ENCODE assay signal across 9 cellular contexts in the genomic region with DNA sequence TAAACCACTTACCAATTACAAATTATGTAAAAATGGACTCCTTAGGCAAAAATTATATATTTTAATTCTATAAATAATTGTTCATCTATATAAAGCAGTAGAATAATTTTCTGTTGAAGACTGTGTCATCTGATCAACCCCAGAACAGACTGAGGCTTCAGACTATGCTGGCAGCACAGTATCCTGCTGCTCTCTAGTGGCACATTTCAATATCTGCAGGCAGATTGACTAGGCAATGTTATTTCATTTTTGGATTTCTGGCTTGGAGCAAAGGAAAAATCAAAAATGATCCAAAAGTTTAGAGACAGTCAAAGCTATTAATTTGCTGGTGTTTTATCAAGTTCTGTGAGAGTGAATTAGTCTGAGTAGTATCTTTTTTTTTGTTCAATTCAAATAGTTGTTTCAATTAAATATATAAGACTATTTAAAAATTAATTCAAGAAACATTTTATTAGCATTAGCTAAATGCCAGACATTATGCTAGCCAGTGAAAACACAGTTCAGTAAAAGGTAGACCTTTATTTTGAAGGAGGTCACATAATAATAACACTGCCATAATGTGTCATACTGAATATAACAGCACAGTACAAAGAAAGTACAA. TPM values are rescaled to one million over a fixed set of nuclear protein-coding genes. Genes with fewer than 3 reads are reported as not detected.
A peak's percentile ranks its signal among the peaks of the same experiment; 100 is the strongest.
DNase-seq lines count a peak whose midpoint lies in the region; ATAC-seq and TF ChIP-seq lines count a peak whose summit lies in the region.
"Had no signal": no experiment of that assay in that cellular context is flagged by ENCODE, and none has a peak within 500 bp of the region (broad histone marks: within the 10 kb centered on the region; RNA-seq: fewer than 3 reads in every experiment).

No MANE protein-coding gene starts in this region.

- no peak overlapping the region for H3K4me3 ChIP-seq in Jurkat, Clone E6-1 (ENCODE audit: low read length)

- peak; percentile 5 for DNase-seq in activated T-cell treated with anti-CD3 and anti-CD28 coated beads, Interleukin-2, amount 50 U/mL, for 4 hours
- DNase-seq in activated T-cell treated with anti-CD3 and anti-CD28 coated beads, Interleukin-2, amount 50 U/mL, for 1 hour: no peak
- DNase-seq in Jurkat, Clone E6-1 (ENCODE audit: low read depth, low spot score): peak; percentile 28
- DNase-seq in SKM-1 (lab: John Stamatoyannopoulos, UW; ENCODE audit: unreplicated experiment) (peak; percentile 30), epidermal melanocyte (ENCODE audit: insufficient read length, low spot score) (peak; percentile 36), nephron progenitor cell (peak; percentile 15), NCI-H128 (lab: John Stamatoyannopoulos, UW; ENCODE audit: unreplicated experiment) (no peak)

- ATAC-seq in activated T-cell treated with anti-CD3 and anti-CD28 coated beads, Interleukin-2, amount 50 U/mL, for 4 hours: peak in 1 of 2 donors; percentile 58
- ATAC-seq in GM21390 (IDR thresholded peaks at IDR 0.05; ENCODE audit: unreplicated experiment): peak; percentile 86

- H3K9me3 Mint-ChIP-seq in activated T-cell treated with anti-CD3 and anti-CD28 coated beads, Interleukin-2, amount 50 U/mL, for 4 hours: no peaks in the 10 kb centered on the region
- peaks cover 9% of the 10 kb centered on the region for H3K9me3 Mint-ChIP-seq in nephron progenitor cell

- no peaks in the 10 kb centered on the region for H3K27me3 Mint-ChIP-seq in activated T-cell treated with anti-CD3 and anti-CD28 coated beads, Interleukin-2, amount 50 U/mL, for 4 hours (ENCODE audit: low read depth)
- H3K27me3 Mint-ChIP-seq in nephron progenitor cell (ENCODE audit: low read depth, poor library complexity): peaks cover 3% of the 10 kb centered on the region
- H3K27me3 Mint-ChIP-seq: dendritic cell treated with granulocyte-macrophage colony-stimulating factor and Interleukin-4, amounts not matched to agents 40 ng/mL and 50 ng/mL, for 4 days had no signal

- no peak overlapping the region for H3K27ac Mint-ChIP-seq in nephron progenitor cell
- H3K27ac Mint-ChIP-seq: dendritic cell treated with granulocyte-macrophage colony-stimulating factor and Interleukin-4, amounts not matched to agents 40 ng/mL and 50 ng/mL, for 4 days had no signal

- peak; percentile 82 for TF ChIP-seq CTCF in nephron progenitor cell (IDR thresholded peaks at IDR 0.05)

- no peaks in the 10 kb centered on the region for H3K4me1 Mint-ChIP-seq in activated T-cell treated with anti-CD3 and anti-CD28 coated beads, Interleukin-2, amount 50 U/mL, for 4 hours (ENCODE audit: low read depth)
- no peaks in the 10 kb centered on the region for H3K4me1 Mint-ChIP-seq in nephron progenitor cell

- no peaks in the 10 kb centered on the region for H3K36me3 Mint-ChIP-seq in activated T-cell treated with anti-CD3 and anti-CD28 coated beads, Interleukin-2, amount 50 U/mL, for 4 hours (ENCODE audit: insufficient read depth)
- H3K36me3 Mint-ChIP-seq in nephron progenitor cell (ENCODE audit: low read depth): no peaks in the 10 kb centered on the region

- H3K4me3 Mint-ChIP-seq in activated T-cell treated with anti-CD3 and anti-CD28 coated beads, Interleukin-2, amount 50 U/mL, for 4 hours: no peak overlapping the region
- no peak overlapping the region for H3K4me3 Mint-ChIP-seq in nephron progenitor cell
- H3K4me3 Mint-ChIP-seq: dendritic cell treated with granulocyte-macrophage colony-stimulating factor and Interleukin-4, amounts not matched to agents 40 ng/mL and 50 ng/mL, for 4 days had no signal

RNA-seq across cellular contexts. Expression of a gene that starts 21.3 kb away (rescaled TPM):
- total RNA-seq in activated T-cell treated with anti-CD3 and anti-CD28 coated beads, Interleukin-2, amount 50 U/mL, for 4 hours: not detected
- not detected for polyA plus RNA-seq in Jurkat, Clone E6-1 (2012; ENCODE audit: insufficient read depth, insufficient read length)

RNA-seq across cellular contexts. Expression of a gene that starts 49.6 kb away (rescaled TPM):
- not detected for total RNA-seq in activated T-cell treated with anti-CD3 and anti-CD28 coated beads, Interleukin-2, amount 50 U/mL, for 4 hours
- not detected for polyA plus RNA-seq in Jurkat, Clone E6-1 (2012; ENCODE audit: insufficient read depth, insufficient read length)

Comparison
In these comparisons a context has a peak if more than half of its experiments do, and no peak if none do; other contexts are left out.
1. DNase-seq: peak in activated T-cell treated with anti-CD3 and anti-CD28 coated beads, Interleukin-2, amount 50 U/mL, for 4 hours (single experiment), Jurkat, Clone E6-1 (single experiment), SKM-1 (single experiment), epidermal melanocyte (single experiment) and nephron progenitor cell (single experiment); none in activated T-cell treated with anti-CD3 and anti-CD28 coated beads, Interleukin-2, amount 50 U/mL, for 1 hour (single experiment) and NCI-H128 (single experiment).